13 cellular contexts compared by ENCODE assay signal in the genomic region with DNA sequence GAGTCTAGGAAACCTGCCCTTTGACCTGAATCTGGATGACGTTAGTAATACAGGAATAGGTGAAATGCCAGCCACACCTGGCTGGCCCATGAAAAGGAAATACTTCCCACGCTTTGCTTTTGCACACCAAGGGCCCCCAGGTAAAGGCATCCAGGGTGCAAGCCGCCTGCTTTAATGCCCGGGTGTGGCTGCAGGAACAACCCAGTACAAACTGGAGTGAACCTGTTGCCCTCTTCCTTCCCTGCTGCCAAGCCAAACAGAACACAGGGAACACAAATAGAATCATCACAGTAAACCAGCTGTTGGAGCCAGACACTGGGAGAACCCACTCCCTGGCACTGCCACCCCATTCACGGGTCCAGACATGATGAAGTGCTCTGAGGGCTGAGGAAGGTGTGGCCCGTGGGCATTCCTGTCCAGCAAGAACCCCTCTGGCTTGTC. TPM values are rescaled to one million over a fixed set of nuclear protein-coding genes. Genes with fewer than 3 reads are reported as not detected.
DNase-seq lines count a peak whose midpoint lies in the region; TF ChIP-seq lines count a peak whose summit lies in the region.
"Had no signal": no experiment of that assay in that cellular context is flagged by ENCODE, and none has a peak within 500 bp of the region (broad histone marks: within the 10 kb centered on the region; RNA-seq: fewer than 3 reads in every experiment).

No MANE protein-coding gene starts in this region.

- no peak for TF ChIP-seq CTCF in tibial nerve (IDR thresholded peaks at IDR 0.05)

- 56 to 71% methylated on average over 6 of the region's 6 CpGs for whole genome bisulfite sequencing in tibial nerve, 2 donors

- TF ChIP-seq POLR2A in tibial nerve (IDR thresholded peaks at IDR 0.05), result peak in 1 of 2 donors; percentile 15

- H3K27me3 ChIP-seq in mucosa of rectum (ENCODE audit: control insufficient read depth in 2 of 2, insufficient read depth in 2 of 2, low read length in 2 of 2) (no peaks in the 10 kb centered on the region), tibial nerve (no peaks in the 10 kb centered on the region), H7 (ENCODE audit: control insufficient read depth, insufficient read depth, low read length) (no peaks in the 10 kb centered on the region), MG63 (no peaks in the 10 kb centered on the region)

- H3K4me1 ChIP-seq in mucosa of rectum (ENCODE audit: control insufficient read depth in 2 of 2, insufficient read depth in 2 of 2, low read length in 2 of 2), result peaks cover 33 to 56% of the 10 kb centered on the region in 2 donors
- peaks cover 0 to 37% (median 23%) of the 10 kb centered on the region in 4 donors for H3K4me1 ChIP-seq in tibial nerve

- peak in 1 of 2 donors; percentile 73 for TF ChIP-seq EP300 in tibial nerve (IDR thresholded peaks at IDR 0.05)

- H3K27ac ChIP-seq in mucosa of rectum (ENCODE audit: low read depth in 2 of 2, low read length in 2 of 2), result peak overlapping the region; percentile 98 to 99
- peak overlapping the region in 3 of 4 donors; percentile 59 to 78 (median 64) for H3K27ac ChIP-seq in tibial nerve

- H3K36me3 ChIP-seq in mucosa of rectum (ENCODE audit: control insufficient read depth in 2 of 2, insufficient read depth in 2 of 2, low read length in 2 of 2), result no peaks in the 10 kb centered on the region
- H3K36me3 ChIP-seq in tibial nerve, result no peaks in the 10 kb centered on the region
- H3K36me3 ChIP-seq in H7 (replicated peaks; ENCODE audit: control insufficient read depth, insufficient read depth, low read length), result no peaks in the 10 kb centered on the region
- H3K36me3 ChIP-seq in MG63, result no peaks in the 10 kb centered on the region

- H3K9ac ChIP-seq in mucosa of rectum (ENCODE audit: low read depth in 1 of 2, low read length in 2 of 2), result peak overlapping the region; percentile 75 to 81
- H3K9ac ChIP-seq: SK-N-SH had no signal

- DNase-seq in DMS53 (lab: John Stamatoyannopoulos, UW), result peak; percentile 54
- DNase-seq in DMS53 treated with DMSO at 0.1 percent for 48 hours (lab: John Stamatoyannopoulos, UW; ENCODE audit: unreplicated experiment), result no peak
- peak; percentile 22 for DNase-seq in dermis blood vessel endothelial cell
- no peak for DNase-seq in tibial nerve (ENCODE audit: low spot score in 2 of 2)
- DNase-seq in activated effector memory CD4-positive, alpha-beta T cell treated with anti-CD3 and anti-CD28 coated beads, Interleukin-2, amount 50 U/mL, for 16 hours, result no peak
- no peak for DNase-seq in H7
- DNase-seq in MG63, result no peak
- DNase-seq: 8988T, GDM1, NCI-H1694 treated with DMSO at 0.1 percent for 48 hours, occipital lobe, SK-N-SH had no signal

- H3K4me3 ChIP-seq in mucosa of rectum (ENCODE audit: low read length in 2 of 2), result peak overlapping the region; percentile 47 to 55
- H3K4me3 ChIP-seq in tibial nerve, result no peak overlapping the region
- no peak overlapping the region for H3K4me3 ChIP-seq in H7 (ENCODE audit: insufficient read depth, low read depth, low read length)
- H3K4me3 ChIP-seq in MG63, result no peak overlapping the region

- H3K9me3 ChIP-seq in mucosa of rectum (ENCODE audit: control insufficient read depth in 2 of 2, low read length in 2 of 2), result no peaks in the 10 kb centered on the region
- H3K9me3 ChIP-seq in tibial nerve, result no peaks in the 10 kb centered on the region
- H3K9me3 ChIP-seq in MG63, result no peaks in the 10 kb centered on the region
- H3K9me3 ChIP-seq: SK-N-SH had no signal

RNA-seq across cellular contexts. Expression of a gene that starts 24.2 kb away (rescaled TPM):
- total RNA-seq in dermis blood vessel endothelial cell (8.2 and 127 TPM in 2 replicates), tibial nerve (1,000 to 10,000 TPM in 1 of 4 donors, 100 to 1,000 TPM in 3; 373 to 1,352 (median 619) TPM)
- total RNA-seq in H7 (2014; rRNA removed; shearing (Covaris generic)), result 14.2 and 217 TPM in 2 replicates
- 1.1 and 6.6 TPM in 2 replicates for total RNA-seq in MG63 (2014; rRNA removed; shearing (Covaris generic); ENCODE audit: low replicate concordance)

Comparison
In these comparisons a context has a peak if more than half of its experiments do, and no peak if none do; other contexts are left out.
1. DNase-seq: peak in DMS53 (single experiment) and dermis blood vessel endothelial cell (single experiment); none in DMS53 treated with DMSO at 0.1 percent for 48 hours (single experiment), tibial nerve (0 of 2), activated effector memory CD4-positive, alpha-beta T cell treated with anti-CD3 and anti-CD28 coated beads, Interleukin-2, amount 50 U/mL, for 16 hours (single experiment), H7 (single experiment) and MG63 (single experiment).
2. H3K4me3 ChIP-seq: peak in mucosa of rectum (2 of 2); none in tibial nerve (0 of 4), H7 (single experiment) and MG63 (single experiment).